8 cellular contexts compared by ENCODE assay signal in the genomic region with DNA sequence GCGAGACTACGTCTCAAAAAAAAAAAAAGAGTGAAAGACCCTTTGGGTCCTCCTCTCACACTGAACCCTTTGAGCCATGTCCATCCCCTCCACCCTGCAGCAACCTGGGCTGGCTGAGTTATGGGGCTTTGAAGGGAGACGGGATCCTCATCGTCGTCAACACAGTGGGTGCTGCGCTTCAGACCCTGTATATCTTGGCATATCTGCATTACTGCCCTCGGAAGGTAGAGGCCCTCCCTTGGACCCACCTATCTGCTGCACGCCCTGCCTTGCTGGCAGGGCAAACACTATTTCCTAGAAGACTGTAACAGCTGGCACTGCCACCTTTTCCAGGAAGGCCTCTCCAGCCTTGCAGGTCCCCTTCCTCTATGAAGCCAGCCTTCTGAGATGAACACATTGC. TPM values are rescaled to one million over a fixed set of nuclear protein-coding genes. Genes with fewer than 3 reads are reported as not detected.
DNase-seq lines count a peak whose midpoint lies in the region; ATAC-seq and TF ChIP-seq lines count a peak whose summit lies in the region.

No MANE protein-coding gene starts in this region.

- DNase-seq in CD8-positive, alpha-beta memory T cell, result peak in 1 of 5 donors; percentile 37
- DNase-seq in NCI-H69 (lab: John Stamatoyannopoulos, UW), result peak; percentile 29
- no peak for DNase-seq in chondrocyte (ENCODE audit: low spot score)
- peak in 5 of 9 donors; percentile 13 to 33 (median 18) for DNase-seq in naive thymus-derived CD4-positive, alpha-beta T cell
- DNase-seq in NCI-H187 (lab: John Stamatoyannopoulos, UW), result no peak
- no peak for DNase-seq in amygdala (lab: John Stamatoyannopoulos, UW)

- H3K27me3 Mint-ChIP-seq in CD8-positive, alpha-beta memory T cell, result peaks cover 0 to 3% of the 10 kb centered on the region in 2 donors
- no peaks in the 10 kb centered on the region for H3K27me3 Mint-ChIP-seq in chondrocyte (ENCODE audit: low read depth)
- H3K27me3 Mint-ChIP-seq in naive thymus-derived CD4-positive, alpha-beta T cell, result no peaks in the 10 kb centered on the region

- peak overlapping the region; percentile 93 for H3K27ac ChIP-seq in CD8-positive, alpha-beta memory T cell (ENCODE audit: low read depth, low read length)
- peak overlapping the region; percentile 99 for H3K27ac ChIP-seq in naive thymus-derived CD4-positive, alpha-beta T cell (ENCODE audit: low read depth, low read length)

- H3K27ac Mint-ChIP-seq in CD8-positive, alpha-beta memory T cell, result peak overlapping the region; percentile 94 to 100 (median 99)
- peak overlapping the region; percentile 98 for H3K27ac Mint-ChIP-seq in chondrocyte (ENCODE audit: unreplicated experiment)
- H3K27ac Mint-ChIP-seq in naive thymus-derived CD4-positive, alpha-beta T cell, result peak overlapping the region; percentile 95 to 100 (median 98)

- H3K9me3 Mint-ChIP-seq in CD8-positive, alpha-beta memory T cell, result no peaks in the 10 kb centered on the region
- H3K9me3 Mint-ChIP-seq in chondrocyte (ENCODE audit: low read depth), result no peaks in the 10 kb centered on the region
- H3K9me3 Mint-ChIP-seq in naive thymus-derived CD4-positive, alpha-beta T cell, result no peaks in the 10 kb centered on the region

- peaks cover 25% of the 10 kb centered on the region for H3K4me1 ChIP-seq in CD8-positive, alpha-beta memory T cell (ENCODE audit: insufficient read depth, low read length)
- peaks cover 10 to 15% of the 10 kb centered on the region in 2 donors for H3K4me1 ChIP-seq in naive thymus-derived CD4-positive, alpha-beta T cell (ENCODE audit: control insufficient read depth in 2 of 2, insufficient read depth in 2 of 2, low read length in 2 of 2)

- H3K9me3 ChIP-seq in CD8-positive, alpha-beta memory T cell (ENCODE audit: low read length), result no peaks in the 10 kb centered on the region
- no peaks in the 10 kb centered on the region for H3K9me3 ChIP-seq in naive thymus-derived CD4-positive, alpha-beta T cell (ENCODE audit: control insufficient read depth in 2 of 3, low read length in 3 of 3)

- H3K4me3 ChIP-seq in CD8-positive, alpha-beta memory T cell (ENCODE audit: low read length), result peak overlapping the region; percentile 44
- H3K4me3 ChIP-seq in naive thymus-derived CD4-positive, alpha-beta T cell (ENCODE audit: low read length), result peak overlapping the region; percentile 19

- no peak for ATAC-seq in naive thymus-derived CD4-positive, alpha-beta T cell
- ATAC-seq in HG02870 (IDR thresholded peaks at IDR 0.05; ENCODE audit: unreplicated experiment) (no peak), GM18867 (IDR thresholded peaks at IDR 0.05; ENCODE audit: unreplicated experiment) (no peak)

- H3K36me3 Mint-ChIP-seq in CD8-positive, alpha-beta memory T cell, result peaks cover 0 to 21% (median 1%) of the 10 kb centered on the region in 3 donors
- H3K36me3 Mint-ChIP-seq in chondrocyte (ENCODE audit: low read depth), result peaks cover 8% of the 10 kb centered on the region
- H3K36me3 Mint-ChIP-seq in naive thymus-derived CD4-positive, alpha-beta T cell, result peaks cover 0 to 17% (median 2%) of the 10 kb centered on the region in 5 donors

- no peaks in the 10 kb centered on the region for H3K27me3 ChIP-seq in CD8-positive, alpha-beta memory T cell (ENCODE audit: insufficient read depth, low read length, poor library complexity, severe bottlenecking)
- no peaks in the 10 kb centered on the region for H3K27me3 ChIP-seq in naive thymus-derived CD4-positive, alpha-beta T cell (ENCODE audit: control insufficient read depth in 2 of 2, insufficient read depth in 2 of 2, low read length in 2 of 2)

- POLR2A ChIA-PET in CD8-positive, alpha-beta memory T cell (lab: Charles Lee), result interaction anchor here (0.9 kb wide), 1 partner anchor 36 kb away, joined by 5 read pairs; the partner anchor contains the start of gene KRTCAP2
- POLR2A ChIA-PET in naive thymus-derived CD4-positive, alpha-beta T cell (lab: Charles Lee), result interaction anchor here (0.6 to 1.3 kb wide), 5 partner anchors 9 to 1352 kb away, joined by 3 to 4 read pairs (median 3); partner anchors contain the start of genes EFNA1 and KRTCAP2

- H3K4me3 Mint-ChIP-seq in CD8-positive, alpha-beta memory T cell, result peak overlapping the region; percentile 94 to 100 (median 97)
- peak overlapping the region; percentile 100 for H3K4me3 Mint-ChIP-seq in chondrocyte (ENCODE audit: unreplicated experiment)
- peak overlapping the region; percentile 91 to 100 (median 98) for H3K4me3 Mint-ChIP-seq in naive thymus-derived CD4-positive, alpha-beta T cell

- no peaks in the 10 kb centered on the region for H3K36me3 ChIP-seq in CD8-positive, alpha-beta memory T cell (ENCODE audit: insufficient read depth, low read length)
- H3K36me3 ChIP-seq in naive thymus-derived CD4-positive, alpha-beta T cell (ENCODE audit: control insufficient read depth in 2 of 3, insufficient read depth in 3 of 3, low read length in 3 of 3), result peaks cover 0 to 22% (median 0%) of the 10 kb centered on the region in 3 experiments

- H3K4me1 Mint-ChIP-seq in CD8-positive, alpha-beta memory T cell, result peaks cover 41 to 54% (median 54%) of the 10 kb centered on the region in 3 donors
- H3K4me1 Mint-ChIP-seq in chondrocyte (ENCODE audit: low read depth), result peaks cover 52% of the 10 kb centered on the region
- H3K4me1 Mint-ChIP-seq in naive thymus-derived CD4-positive, alpha-beta T cell, result peaks cover 35 to 53% (median 46%) of the 10 kb centered on the region in 7 donors

- CTCF ChIA-PET in CD8-positive, alpha-beta memory T cell (lab: Charles Lee), result interaction anchor here (0.6 to 1.8 kb wide), 5 partner anchors 36 to 57 kb away, joined by 3 to 6 read pairs (median 3); partner anchors contain the start of gene KRTCAP2
- CTCF ChIA-PET in naive thymus-derived CD4-positive, alpha-beta T cell (lab: Charles Lee), result interaction anchor here (1.4 to 2.4 kb wide), 3 partner anchors 36 to 51 kb away, joined by 4 to 7 read pairs (median 6); partner anchors contain the start of gene KRTCAP2

- TF ChIP-seq CTCF in chondrocyte (IDR thresholded peaks at IDR 0.05), result no peak

- intact Hi-C loops in naive thymus-derived CD4-positive, alpha-beta T cell (cut with micrococcal nuclease), result loop anchor here (1.0 to 5.0 kb wide), 7 partner anchors 9 to 529 kb away; partner anchors contain the start of genes ADAR (in 1 of the 2), EFNA1 (in 1 of the 2), KRTCAP2 (in 1 of the 2) and RUSC1 (in 1 of the 2)

RNA-seq across cellular contexts. Expression of gene SLC50A1, which starts 1.1 kb away (rescaled TPM):
- total RNA-seq in CD8-positive, alpha-beta memory T cell, result 10 to 100 TPM; 43.4 to 47.2 TPM
- polyA plus RNA-seq in CD8-positive, alpha-beta memory T cell, result 49.5 TPM
- 34.0 to 40.3 TPM (median 37.9 TPM) in 3 replicates for total RNA-seq in chondrocyte
- 10 to 100 TPM; 21.1 to 35.6 (median 24.3) TPM for total RNA-seq in naive thymus-derived CD4-positive, alpha-beta T cell
- 10 to 100 TPM; 51.0 to 64.8 TPM for polyA plus RNA-seq in naive thymus-derived CD4-positive, alpha-beta T cell

RNA-seq across cellular contexts. Expression of gene DPM3, which starts 3.6 kb away (rescaled TPM):
- total RNA-seq in CD8-positive, alpha-beta memory T cell, result 10 to 100 TPM; 38.9 to 40.9 TPM
- polyA plus RNA-seq in CD8-positive, alpha-beta memory T cell, result 120 TPM
- 41.3 to 73.3 TPM (median 48.9 TPM) in 3 replicates for total RNA-seq in chondrocyte
- 10 to 100 TPM; 29.1 to 50.4 (median 43.8) TPM for total RNA-seq in naive thymus-derived CD4-positive, alpha-beta T cell
- 100 to 1,000 TPM in 1 of 2 donors, 10 to 100 TPM in 1; 99.2 to 128 TPM for polyA plus RNA-seq in naive thymus-derived CD4-positive, alpha-beta T cell

RNA-seq across cellular contexts. Expression of gene EFNA1, which starts 9.1 kb away (rescaled TPM):
- under 1 TPM; 0.16 to 0.31 TPM for total RNA-seq in CD8-positive, alpha-beta memory T cell
- 1.3 TPM for polyA plus RNA-seq in CD8-positive, alpha-beta memory T cell
- 10.9 to 27.6 TPM (median 12.6 TPM) in 3 replicates for total RNA-seq in chondrocyte
- 1 to 10 TPM in 4 of 5 experiments, not detected in 1; 4.0 to 7.3 (median 5.6) TPM for total RNA-seq in naive thymus-derived CD4-positive, alpha-beta T cell
- 10 to 100 TPM; 11.1 to 16.8 TPM for polyA plus RNA-seq in naive thymus-derived CD4-positive, alpha-beta T cell

RNA-seq across cellular contexts. Expression of gene KRTCAP2, which starts 36.4 kb away (rescaled TPM):
- 100 to 1,000 TPM; 181 to 207 TPM for total RNA-seq in CD8-positive, alpha-beta memory T cell
- 576 TPM for polyA plus RNA-seq in CD8-positive, alpha-beta memory T cell
- total RNA-seq in chondrocyte, result 159 to 202 TPM (median 174 TPM) in 3 replicates
- 100 to 1,000 TPM in 4 of 5 experiments, 10 to 100 TPM in 1; 97.4 to 236 (median 155) TPM for total RNA-seq in naive thymus-derived CD4-positive, alpha-beta T cell
- polyA plus RNA-seq in naive thymus-derived CD4-positive, alpha-beta T cell, result 100 to 1,000 TPM; 450 to 469 TPM

RNA-seq across cellular contexts. Expression of gene TRIM46, which starts 36.9 kb away (rescaled TPM):
- 1 to 10 TPM; 6.4 to 7.3 TPM for total RNA-seq in CD8-positive, alpha-beta memory T cell
- polyA plus RNA-seq in CD8-positive, alpha-beta memory T cell, result 0.99 TPM
- 9.6 to 10.7 TPM (median 9.7 TPM) in 3 replicates for total RNA-seq in chondrocyte
- total RNA-seq in naive thymus-derived CD4-positive, alpha-beta T cell, result 10 to 100 TPM in 1 of 5 experiments, 1 to 10 TPM in 4; 3.5 to 21.9 (median 4.1) TPM
- 1 to 10 TPM in 1 of 2 donors, under 1 TPM in 1; 0.69 to 1.3 TPM for polyA plus RNA-seq in naive thymus-derived CD4-positive, alpha-beta T cell

Comparison
In these comparisons a context has a peak if more than half of its experiments do, and no peak if none do; other contexts are left out.
1. DNase-seq: peak in NCI-H69 (single experiment) and naive thymus-derived CD4-positive, alpha-beta T cell (5 of 9); none in chondrocyte (single experiment), NCI-H187 (0 of 2) and amygdala (0 of 56).
2. Peak in every context shown above with its lines, with median percentiles within 50 percentile points of each other: H3K27ac Mint-ChIP-seq and H3K4me3 Mint-ChIP-seq.